8 cellular contexts compared by ENCODE assay signal in the genomic region with DNA sequence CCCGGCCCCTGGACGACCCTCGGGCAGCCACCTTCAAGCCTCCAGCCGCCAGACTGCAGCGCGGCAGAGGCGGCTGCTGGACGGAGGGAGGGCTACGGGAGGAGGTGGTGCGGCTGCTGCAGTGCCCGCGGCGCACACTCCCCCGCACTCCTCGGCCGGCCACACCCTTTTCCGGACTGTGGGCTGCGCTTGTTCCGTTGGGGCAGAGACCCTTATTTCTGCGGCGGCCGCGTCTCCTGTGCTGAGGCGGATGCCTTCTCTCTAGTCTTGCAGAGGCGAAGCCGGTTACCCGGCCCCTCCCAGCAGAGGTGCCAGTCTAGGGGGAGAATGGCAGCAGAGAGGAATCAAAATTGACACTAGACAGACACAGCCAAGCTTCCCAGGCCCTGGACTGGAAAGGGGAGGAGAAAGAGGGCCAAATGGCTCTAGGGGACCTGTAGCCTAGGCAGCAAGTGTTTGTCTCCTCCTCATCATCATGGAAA. TPM values are rescaled to one million over a fixed set of nuclear protein-coding genes. Genes with fewer than 3 reads are reported as not detected.
DNase-seq lines count a peak whose midpoint lies in the region; ATAC-seq and TF ChIP-seq lines count a peak whose summit lies in the region.

No MANE protein-coding gene starts in this region.

- intact Hi-C loops in spleen (cut with DNase I; ENCODE audit: low total_unique reads) = no loop called here

- peak overlapping the region; percentile 89 for H3K9ac ChIP-seq in HUES64 (ENCODE audit: low read depth, low read length)

- 2% methylated on average over 27 of the region's 27 CpGs for WGBS in HUES64
- 0 to 1% (median 0%) methylated on average over 22 to 27 of the region's 27 CpGs for WGBS in spleen, 5 donors

- H3K27me3 ChIP-seq in HUES64 (ENCODE audit: insufficient read depth, low read length) (no peaks in the 10 kb centered on the region), spleen (replicated peaks in 1 of 7) (no peaks in the 10 kb centered on the region)

- H3K27ac ChIP-seq in HUES64 (ENCODE audit: low read depth, low read length) = peak overlapping the region; percentile 23; the same call in 1 of the 2 replicates
- H3K27ac ChIP-seq in spleen = peak overlapping the region; percentile 82 to 94 (median 90)

- peak in 1 of 11 experiments; percentile 17 for TF ChIP-seq CTCF in spleen (IDR thresholded peaks at IDR 0.05 in 8 of 11, conservative IDR thresholded peaks at IDR 0.05 in 3 of 11)

- H3K36me3 ChIP-seq in HUES64 (ENCODE audit: insufficient read depth, low read length) = peaks cover 40% of the 10 kb centered on the region
- peaks cover 0 to 43% (median 39%) of the 10 kb centered on the region in 6 donors for H3K36me3 ChIP-seq in spleen

- peak; percentile 13 to 62 (median 30) for TF ChIP-seq POLR2A in spleen (IDR thresholded peaks at IDR 0.05)

- H3K9me3 ChIP-seq in HUES64 (ENCODE audit: insufficient read depth, low read depth, low read length) = no peaks in the 10 kb centered on the region
- no peaks in the 10 kb centered on the region for H3K9me3 ChIP-seq in iPS-18c (ENCODE audit: control insufficient read depth, insufficient read depth, low read length)
- no peaks in the 10 kb centered on the region for H3K9me3 ChIP-seq in spleen

- H3K4me1 ChIP-seq in HUES64 (ENCODE audit: insufficient read depth, low read length) (peaks cover 16% of the 10 kb centered on the region), spleen (peaks cover 37 to 80% (median 59%) of the 10 kb centered on the region in 6 donors)

- H3K4me3 ChIP-seq in HUES64 (ENCODE audit: low read length) = peak overlapping the region; percentile 97
- H3K4me3 ChIP-seq in iPS-18c (ENCODE audit: insufficient read depth, low read depth, low read length) = peak overlapping the region; percentile 83
- H3K4me3 ChIP-seq in spleen = peak overlapping the region; percentile 50 to 94 (median 79)

- no peak for ATAC-seq in HG03108 (IDR thresholded peaks at IDR 0.05; ENCODE audit: unreplicated experiment)

- peak; percentile 27 for DNase-seq in NCI-H1436 (lab: John Stamatoyannopoulos, UW)
- DNase-seq in NCI-H1436 treated with DMSO at 0.1 percent for 48 hours (lab: John Stamatoyannopoulos, UW) = no peak
- DNase-seq in T-helper 9 cell = peak; percentile 56
- peak; percentile 75 for DNase-seq in astrocyte of the hippocampus (ENCODE audit: low read depth, low spot score)
- peak; percentile 96 for DNase-seq in spleen

RNA-seq across cellular contexts. Expression of gene ESYT1, which starts 1.2 kb away (rescaled TPM):
- polyA plus RNA-seq in HUES64 (2013, experiment 1 of 2) = 72.0 TPM
- polyA plus RNA-seq in HUES64 (2013, experiment 2 of 2) = 70.5 TPM
- 100 to 1,000 TPM in 6 of 7 donors, 10 to 100 TPM in 1; 89.0 to 112 (median 107) TPM for total RNA-seq in spleen
- polyA plus RNA-seq in spleen = 10 to 100 TPM; 20.2 to 39.8 (median 33.2) TPM

RNA-seq across cellular contexts. Expression of gene ZC3H10, which starts 11.2 kb away (rescaled TPM):
- polyA plus RNA-seq in HUES64 (2013, experiment 1 of 2) = 3.6 TPM
- polyA plus RNA-seq in HUES64 (2013, experiment 2 of 2) = 3.9 TPM
- total RNA-seq in spleen = 10 to 100 TPM in 4 of 7 donors, 1 to 10 TPM in 3; 7.4 to 13.6 (median 10.5) TPM
- 1 to 10 TPM; 1.5 to 4.0 (median 2.5) TPM for polyA plus RNA-seq in spleen

RNA-seq across cellular contexts. Expression of gene RPL41, which starts 12.8 kb away (rescaled TPM):
- 4,327 TPM for polyA plus RNA-seq in HUES64 (2013, experiment 1 of 2)
- 4,532 TPM for polyA plus RNA-seq in HUES64 (2013, experiment 2 of 2)
- 1,000 to 10,000 TPM; 2,138 to 3,021 (median 2,534) TPM for total RNA-seq in spleen
- 1,000 to 10,000 TPM; 7,053 to 9,352 (median 7,491) TPM for polyA plus RNA-seq in spleen

RNA-seq across cellular contexts. Expression of gene MYL6B, which starts 23.1 kb away (rescaled TPM):
- 119 TPM for polyA plus RNA-seq in HUES64 (2013, experiment 1 of 2)
- polyA plus RNA-seq in HUES64 (2013, experiment 2 of 2) = 134 TPM
- 100 to 1,000 TPM in 1 of 7 donors, 10 to 100 TPM in 6; 17.1 to 101 (median 35.7) TPM for total RNA-seq in spleen
- 10 to 100 TPM; 50.1 to 69.1 (median 57.0) TPM for polyA plus RNA-seq in spleen

RNA-seq across cellular contexts. Expression of gene PA2G4, which starts 24.9 kb away (rescaled TPM):
- polyA plus RNA-seq in HUES64 (2013, experiment 1 of 2) = 241 TPM
- polyA plus RNA-seq in HUES64 (2013, experiment 2 of 2) = 231 TPM
- 10 to 100 TPM; 70.5 to 92.8 (median 78.0) TPM for total RNA-seq in spleen
- 10 to 100 TPM; 52.8 to 74.1 (median 71.0) TPM for polyA plus RNA-seq in spleen
